In genomic region chr11:118217575-118217974, GRCh38 we compare ENCODE assay signal across 15 cellular contexts. TPM values are rescaled to one million over a fixed set of nuclear protein-coding genes. Genes with fewer than 3 reads are reported as not detected.
A peak's percentile ranks its signal among the peaks of the same experiment; 100 is the strongest.
DNase-seq lines count a peak whose midpoint lies in the region; ATAC-seq and TF ChIP-seq lines count a peak whose summit lies in the region.
"Had no signal": no experiment of that assay in that cellular context is flagged by ENCODE, and none has a peak within 500 bp of the region (broad histone marks: within the 10 kb centered on the region; RNA-seq: fewer than 3 reads in every experiment).

No MANE protein-coding gene starts in this region.

- H3K36me3 ChIP-seq in Karpas-422 (ENCODE audit: insufficient read depth, low read length): no peaks in the 10 kb centered on the region
- no peaks in the 10 kb centered on the region for H3K36me3 ChIP-seq in spleen
- H3K36me3 ChIP-seq: HAP-1 had no signal

- H3K36me3 Mint-ChIP-seq in activated naive CD4-positive, alpha-beta T cell treated with anti-CD3 and anti-CD28 coated beads for 36 hours (ENCODE audit: low read depth): peaks cover 33% of the 10 kb centered on the region
- H3K36me3 Mint-ChIP-seq: brain had no signal

- H2AFZ ChIP-seq in Karpas-422 (ENCODE audit: low read length): no peak overlapping the region
- H2AFZ ChIP-seq: PC-9 had no signal

- H3K9me3 Mint-ChIP-seq in activated naive CD4-positive, alpha-beta T cell treated with anti-CD3 and anti-CD28 coated beads for 36 hours: no peaks in the 10 kb centered on the region

- ATAC-seq in HG03469 (IDR thresholded peaks at IDR 0.05; ENCODE audit: unreplicated experiment): no peak
- ATAC-seq in HG03095 (IDR thresholded peaks at IDR 0.05; ENCODE audit: unreplicated experiment): no peak
- ATAC-seq in GM18909 (IDR thresholded peaks at IDR 0.05; ENCODE audit: poor library complexity, unreplicated experiment): no peak
- ATAC-seq: SK-N-SH treated with all-trans-retinoic acid at 6 μM for 48 hours had no signal

- intact Hi-C loops in activated naive CD4-positive, alpha-beta T cell treated with anti-CD3 and anti-CD28 coated beads for 36 hours (cut with micrococcal nuclease): loop anchor here (1.0 to 5.0 kb wide), 11 partner anchors 8 to 231 kb away; partner anchors contain the start of genes CD3D, IL10RA and JAML
- intact Hi-C loops in spleen (cut with DNase I; ENCODE audit: low total_unique reads): no loop called here

- H3K79me2 ChIP-seq in Karpas-422 (ENCODE audit: low read length): no peaks in the 10 kb centered on the region

- H3K4me3 ChIP-seq in Karpas-422 (ENCODE audit: low read length): peak overlapping the region; percentile 5; the same call in 1 of the 2 replicates
- H3K4me3 ChIP-seq in spleen: peak overlapping the region in 1 of 8 donors; percentile 35
- H3K4me3 ChIP-seq: HAP-1, PC-9 had no signal

- CTCF ChIA-PET in activated naive CD4-positive, alpha-beta T cell treated with anti-CD3 and anti-CD28 coated beads for 36 hours (lab: Charles Lee): interaction anchor here (1.1 to 2.8 kb wide), 6 partner anchors 9 to 65 kb away, joined by 3 to 15 read pairs (median 4); partner anchors contain the start of gene MPZL3

- H3K27ac ChIP-seq in Karpas-422 (ENCODE audit: low read length) (peak overlapping the region; percentile 99), spleen (peak overlapping the region in 6 of 8 donors; percentile 7 to 88 (median 75))
- H3K27ac ChIP-seq: PC-9 had no signal

- no peak for TF ChIP-seq POLR2A in spleen (IDR thresholded peaks at IDR 0.05)

- H3K27me3 ChIP-seq in Karpas-422 (ENCODE audit: low read length): no peaks in the 10 kb centered on the region
- peaks cover 0 to 41% (median 0%) of the 10 kb centered on the region in 7 donors for H3K27me3 ChIP-seq in spleen (replicated peaks in 1 of 7)

- peak; percentile 55 for DNase-seq in activated CD4-positive, alpha-beta T cell treated with anti-CD3 and anti-CD28 coated beads for 48 hours
- no peak for DNase-seq in activated CD4-positive, alpha-beta T cell treated with anti-CD3 and anti-CD28 coated beads for 4 hours
- DNase-seq in Karpas-422 (peak; percentile 60), spleen (no peak)
- peak; percentile 78 for DNase-seq in activated naive CD4-positive, alpha-beta T cell treated with anti-CD3 and anti-CD28 coated beads for 36 hours
- DNase-seq: KG1, NCI-H146, PC-9 had no signal

- no peaks in the 10 kb centered on the region for H3K9me2 ChIP-seq in Karpas-422 (replicated peaks; ENCODE audit: insufficient read depth, low read length)

- 61 to 77% (median 76%) methylated on average over 3 of the region's 3 CpGs for whole genome bisulfite sequencing in spleen, 5 donors

- no peaks in the 10 kb centered on the region for H3K9me3 ChIP-seq in Karpas-422 (ENCODE audit: low read length)
- H3K9me3 ChIP-seq in spleen: no peaks in the 10 kb centered on the region
- H3K9me3 ChIP-seq: HAP-1 had no signal

- no peaks in the 10 kb centered on the region for H3K27me3 Mint-ChIP-seq in activated naive CD4-positive, alpha-beta T cell treated with anti-CD3 and anti-CD28 coated beads for 36 hours (ENCODE audit: low read depth)

- no peak for TF ChIP-seq CTCF in spleen (IDR thresholded peaks at IDR 0.05 in 8 of 11, conservative IDR thresholded peaks at IDR 0.05 in 3 of 11)

- peak overlapping the region; percentile 53 for H3K9ac ChIP-seq in Karpas-422 (ENCODE audit: low read length)

- peaks cover 84% of the 10 kb centered on the region for H3K4me1 ChIP-seq in Karpas-422 (ENCODE audit: low read length)
- peaks cover 22 to 100% (median 67%) of the 10 kb centered on the region in 6 donors for H3K4me1 ChIP-seq in spleen
- H3K4me1 ChIP-seq: HAP-1 had no signal

- H3K4me3 Mint-ChIP-seq in activated naive CD4-positive, alpha-beta T cell treated with anti-CD3 and anti-CD28 coated beads for 36 hours: peak overlapping the region; percentile 64
- H3K4me3 Mint-ChIP-seq: brain had no signal

- peak overlapping the region; percentile 100 for H3K27ac Mint-ChIP-seq in activated naive CD4-positive, alpha-beta T cell treated with anti-CD3 and anti-CD28 coated beads for 36 hours
- H3K27ac Mint-ChIP-seq: brain had no signal

- peak overlapping the region; percentile 48 for H3K4me2 ChIP-seq in Karpas-422 (ENCODE audit: low read depth, low read length, poor library complexity, severe bottlenecking)
- H3K4me2 ChIP-seq: PC-9 had no signal

- H4K20me1 ChIP-seq in Karpas-422 (ENCODE audit: insufficient read depth, low read depth, low read length): no peaks in the 10 kb centered on the region

- peaks cover 94% of the 10 kb centered on the region for H3K4me1 Mint-ChIP-seq in activated naive CD4-positive, alpha-beta T cell treated with anti-CD3 and anti-CD28 coated beads for 36 hours (ENCODE audit: low read depth)
- H3K4me1 Mint-ChIP-seq: brain had no signal

RNA-seq across cellular contexts. Expression of gene JAML, which starts 7.2 kb away (rescaled TPM):
- total RNA-seq in Karpas-422 (2014; rRNA removed; shearing (Covaris generic); ENCODE audit: low replicate concordance): 5.4 and 9.1 TPM in 2 replicates
- 10 to 100 TPM; 67.5 to 71.4 TPM for total RNA-seq in activated naive CD4-positive, alpha-beta T cell treated with anti-CD3 and anti-CD28 coated beads for 36 hours
- total RNA-seq in spleen: 100 to 1,000 TPM in 2 of 7 donors, 10 to 100 TPM in 5; 45.5 to 180 (median 91.3) TPM
- 100 to 1,000 TPM in 1 of 3 donors, 10 to 100 TPM in 2; 18.2 to 154 (median 42.0) TPM for polyA plus RNA-seq in spleen
- total RNA-seq: NCI-H460, PC-9 had no signal

RNA-seq across cellular contexts. Expression of gene MPZL3, which starts 34.6 kb away (rescaled TPM):
- 2.7 and 7.0 TPM in 2 replicates for total RNA-seq in Karpas-422 (2014; rRNA removed; shearing (Covaris generic); ENCODE audit: low replicate concordance)
- total RNA-seq in activated naive CD4-positive, alpha-beta T cell treated with anti-CD3 and anti-CD28 coated beads for 36 hours: 10 to 100 TPM; 29.3 to 30.5 TPM
- total RNA-seq in spleen: 10 to 100 TPM in 3 of 7 donors, 1 to 10 TPM in 4; 4.3 to 12.9 (median 9.2) TPM
- polyA plus RNA-seq in spleen: 1 to 10 TPM; 2.0 to 2.1 (median 2.1) TPM

RNA-seq across cellular contexts. Expression of gene SCN2B, which starts 41.1 kb away (rescaled TPM):
- total RNA-seq in Karpas-422 (2014; rRNA removed; shearing (Covaris generic); ENCODE audit: low replicate concordance): 0.25 TPM in 1 of 2 replicates, not detected in the other
- total RNA-seq in activated naive CD4-positive, alpha-beta T cell treated with anti-CD3 and anti-CD28 coated beads for 36 hours: not detected
- under 1 TPM in 3 of 7 donors, not detected in 4; 0.03 to 0.15 (median 0.14) TPM for total RNA-seq in spleen
- under 1 TPM; 0.02 to 0.04 (median 0.03) TPM for polyA plus RNA-seq in spleen
- total RNA-seq: NCI-H460, PC-9 had no signal

RNA-seq across cellular contexts. Expression of gene MPZL2, which starts 46.5 kb away (rescaled TPM):
- total RNA-seq in Karpas-422 (2014; rRNA removed; shearing (Covaris generic); ENCODE audit: low replicate concordance): not detected in 2 replicates
- 10 to 100 TPM; 25.3 to 28.4 TPM for total RNA-seq in activated naive CD4-positive, alpha-beta T cell treated with anti-CD3 and anti-CD28 coated beads for 36 hours
- 10 to 100 TPM in 3 of 7 donors, 1 to 10 TPM in 4; 7.0 to 18.4 (median 9.8) TPM for total RNA-seq in spleen
- polyA plus RNA-seq in spleen: 1 to 10 TPM; 1.6 to 2.0 (median 1.8) TPM

Comparison
In these comparisons a context has a peak if more than half of its experiments do, and no peak if none do; other contexts are left out.
1. DNase-seq: peak in activated CD4-positive, alpha-beta T cell treated with anti-CD3 and anti-CD28 coated beads for 48 hours (single experiment), Karpas-422 (single experiment) and activated naive CD4-positive, alpha-beta T cell treated with anti-CD3 and anti-CD28 coated beads for 36 hours (single experiment); none in activated CD4-positive, alpha-beta T cell treated with anti-CD3 and anti-CD28 coated beads for 4 hours (0 of 2) and spleen (single experiment).